Comparison of ENCODE assay signal across 18 cellular contexts in genomic region chr2:136146564-136146963, GRCh38. TPM values are rescaled to one million over a fixed set of nuclear protein-coding genes. Genes with fewer than 3 reads are reported as not detected.
DNase-seq lines count a peak whose midpoint lies in the region; ATAC-seq and TF ChIP-seq lines count a peak whose summit lies in the region.
"Had no signal": no experiment of that assay in that cellular context is flagged by ENCODE, and none has a peak within 500 bp of the region (broad histone marks: within the 10 kb centered on the region; RNA-seq: fewer than 3 reads in every experiment).

No MANE protein-coding gene starts in this region.

- H3K36me3 Mint-ChIP-seq in activated CD4-positive, alpha-beta T cell treated with anti-CD3 and anti-CD28 coated beads for 36 hours (ENCODE audit: low read depth) = no peaks in the 10 kb centered on the region
- peaks cover 2% of the 10 kb centered on the region for H3K36me3 Mint-ChIP-seq in activated naive CD8-positive, alpha-beta T cell treated with anti-CD3 and anti-CD28 coated beads, Interleukin-2, amount 50 U/mL, for 24 hours (ENCODE audit: low read depth)
- no peaks in the 10 kb centered on the region for H3K36me3 Mint-ChIP-seq in activated naive CD8-positive, alpha-beta T cell treated with anti-CD3 and anti-CD28 coated beads for 36 hours
- no peaks in the 10 kb centered on the region for H3K36me3 Mint-ChIP-seq in chondrocyte (ENCODE audit: low read depth)
- H3K36me3 Mint-ChIP-seq: CD4-positive, alpha-beta memory T cell had no signal

- peaks cover 6% of the 10 kb centered on the region for H3K27me3 Mint-ChIP-seq in activated CD4-positive, alpha-beta T cell treated with anti-CD3 and anti-CD28 coated beads for 36 hours
- H3K27me3 Mint-ChIP-seq in activated naive CD8-positive, alpha-beta T cell treated with anti-CD3 and anti-CD28 coated beads, Interleukin-2, amount 50 U/mL, for 24 hours = no peaks in the 10 kb centered on the region
- H3K27me3 Mint-ChIP-seq in activated naive CD8-positive, alpha-beta T cell treated with anti-CD3 and anti-CD28 coated beads for 36 hours = no peaks in the 10 kb centered on the region
- peaks cover 15% of the 10 kb centered on the region for H3K27me3 Mint-ChIP-seq in chondrocyte (ENCODE audit: low read depth)
- H3K27me3 Mint-ChIP-seq: CD4-positive, alpha-beta memory T cell had no signal

- no peak overlapping the region for H3K4me3 Mint-ChIP-seq in activated CD4-positive, alpha-beta T cell treated with anti-CD3 and anti-CD28 coated beads for 36 hours
- no peak overlapping the region for H3K4me3 Mint-ChIP-seq in activated naive CD8-positive, alpha-beta T cell treated with anti-CD3 and anti-CD28 coated beads, Interleukin-2, amount 50 U/mL, for 24 hours
- H3K4me3 Mint-ChIP-seq in activated naive CD8-positive, alpha-beta T cell treated with anti-CD3 and anti-CD28 coated beads for 36 hours = no peak overlapping the region
- no peak overlapping the region for H3K4me3 Mint-ChIP-seq in chondrocyte (ENCODE audit: unreplicated experiment)
- H3K4me3 Mint-ChIP-seq: CD4-positive, alpha-beta memory T cell; HFFc6 had no signal

- H3K4me1 Mint-ChIP-seq in activated CD4-positive, alpha-beta T cell treated with anti-CD3 and anti-CD28 coated beads for 36 hours = peaks cover 20% of the 10 kb centered on the region
- peaks cover 31% of the 10 kb centered on the region for H3K4me1 Mint-ChIP-seq in activated naive CD8-positive, alpha-beta T cell treated with anti-CD3 and anti-CD28 coated beads, Interleukin-2, amount 50 U/mL, for 24 hours
- H3K4me1 Mint-ChIP-seq in activated naive CD8-positive, alpha-beta T cell treated with anti-CD3 and anti-CD28 coated beads for 36 hours = peaks cover 28% of the 10 kb centered on the region
- no peaks in the 10 kb centered on the region for H3K4me1 Mint-ChIP-seq in chondrocyte (ENCODE audit: low read depth)

- CTCF ChIA-PET in activated CD4-positive, alpha-beta T cell treated with anti-CD3 and anti-CD28 coated beads for 36 hours (lab: Charles Lee) = interaction anchor here (0.7 kb wide), 1 partner anchor 109 kb away, joined by 3 read pairs; no protein-coding TSS in a partner anchor

- POLR2A ChIA-PET in activated CD4-positive, alpha-beta T cell treated with anti-CD3 and anti-CD28 coated beads for 36 hours (lab: Charles Lee) = no interaction called here

- DNase-seq in activated CD4-positive, alpha-beta T cell treated with anti-CD3 and anti-CD28 coated beads for 36 hours = no peak
- DNase-seq in activated CD4-positive, alpha-beta T cell treated with anti-CD3 and anti-CD28 coated beads, Interleukin-2, amount 50 U/mL, for 1 hour = no peak
- no peak for DNase-seq in activated naive CD8-positive, alpha-beta T cell treated with anti-CD3 and anti-CD28 coated beads, Interleukin-2, amount 50 U/mL, for 24 hours
- DNase-seq in activated naive CD8-positive, alpha-beta T cell treated with anti-CD3 and anti-CD28 coated beads for 36 hours = no peak
- no peak for DNase-seq in stimulated activated naive CD8-positive, alpha-beta T cell treated with anti-CD3 and anti-CD28 coated beads, Interleukin-15, Interleukin-2, amounts not matched to agents 100 U/mL and 50 U/mL, for 24 hours
- DNase-seq in chondrocyte (ENCODE audit: low spot score) = no peak
- DNase-seq: AML-193; CD4-positive, alpha-beta memory T cell; DMS153; DMS79; GDM1; GOT3; H7; HFFc6; IMR-90 had no signal

- TF ChIP-seq CTCF in chondrocyte (IDR thresholded peaks at IDR 0.05) = no peak

- peak; percentile 58 for ATAC-seq in activated CD4-positive, alpha-beta T cell treated with anti-CD3 and anti-CD28 coated beads for 36 hours
- ATAC-seq in activated naive CD8-positive, alpha-beta T cell treated with anti-CD3 and anti-CD28 coated beads, Interleukin-2, amount 50 U/mL, for 24 hours = peak; percentile 68
- ATAC-seq in stimulated activated naive CD8-positive, alpha-beta T cell treated with anti-CD3 and anti-CD28 coated beads, Interleukin-15, Interleukin-2, amounts not matched to agents 100 U/mL and 50 U/mL, for 24 hours = peak; percentile 58
- ATAC-seq in HG02973 (IDR thresholded peaks at IDR 0.05; ENCODE audit: unreplicated experiment) = no peak
- ATAC-seq: A549, HCT116 had no signal

- intact Hi-C loops in activated CD4-positive, alpha-beta T cell treated with anti-CD3 and anti-CD28 coated beads for 36 hours (cut with DNase I, micrococcal nuclease) = no loop called here

- H3K9me3 Mint-ChIP-seq in activated CD4-positive, alpha-beta T cell treated with anti-CD3 and anti-CD28 coated beads for 36 hours (ENCODE audit: low read depth) = no peaks in the 10 kb centered on the region
- no peaks in the 10 kb centered on the region for H3K9me3 Mint-ChIP-seq in activated naive CD8-positive, alpha-beta T cell treated with anti-CD3 and anti-CD28 coated beads, Interleukin-2, amount 50 U/mL, for 24 hours
- H3K9me3 Mint-ChIP-seq in activated naive CD8-positive, alpha-beta T cell treated with anti-CD3 and anti-CD28 coated beads for 36 hours = no peaks in the 10 kb centered on the region
- no peaks in the 10 kb centered on the region for H3K9me3 Mint-ChIP-seq in chondrocyte (ENCODE audit: low read depth)

- no peak overlapping the region for H3K27ac Mint-ChIP-seq in activated CD4-positive, alpha-beta T cell treated with anti-CD3 and anti-CD28 coated beads for 36 hours
- H3K27ac Mint-ChIP-seq in activated naive CD8-positive, alpha-beta T cell treated with anti-CD3 and anti-CD28 coated beads, Interleukin-2, amount 50 U/mL, for 24 hours = peak overlapping the region; percentile 24
- no peak overlapping the region for H3K27ac Mint-ChIP-seq in activated naive CD8-positive, alpha-beta T cell treated with anti-CD3 and anti-CD28 coated beads for 36 hours
- no peak overlapping the region for H3K27ac Mint-ChIP-seq in chondrocyte (ENCODE audit: unreplicated experiment)
- H3K27ac Mint-ChIP-seq: HFFc6 had no signal

RNA-seq across cellular contexts. Expression of gene CXCR4, which starts 28.6 kb away (rescaled TPM):
- total RNA-seq in activated CD4-positive, alpha-beta T cell treated with anti-CD3 and anti-CD28 coated beads for 36 hours = 10 to 100 TPM; 75.4 to 89.3 TPM
- 10 to 100 TPM; 56.4 to 57.7 TPM for total RNA-seq in activated naive CD8-positive, alpha-beta T cell treated with anti-CD3 and anti-CD28 coated beads for 36 hours
- total RNA-seq in chondrocyte = not detected in 3 replicates
- total RNA-seq: HFFc6, IMR-90 had no signal

Comparison
In these comparisons a context has a peak if more than half of its experiments do, and no peak if none do; other contexts are left out.
1. RNA of gene CXCR4, which starts 28.6 kb away (total RNA-seq): 75.4 to 89.3 TPM in activated CD4-positive, alpha-beta T cell treated with anti-CD3 and anti-CD28 coated beads for 36 hours and 56.4 to 57.7 TPM in activated naive CD8-positive, alpha-beta T cell treated with anti-CD3 and anti-CD28 coated beads for 36 hours; not detected in chondrocyte; every median in the first group is over 10 times any median in the second.